In genomic region chr14:36373982-36374673, GRCh38 we compare ENCODE assay signal across 8 cellular contexts. TPM values are rescaled to one million over a fixed set of nuclear protein-coding genes. Genes with fewer than 3 reads are reported as not detected.
DNase-seq lines count a peak whose midpoint lies in the region; ATAC-seq and TF ChIP-seq lines count a peak whose summit lies in the region.

No MANE protein-coding gene starts in this region.

- intact Hi-C loops in activated CD4-positive, alpha-beta T cell treated with anti-CD3 and anti-CD28 coated beads for 36 hours (cut with DNase I, micrococcal nuclease) = loop anchor here (1.0 to 10.0 kb wide), 8 partner anchors 133 to 492 kb away; no protein-coding TSS in a partner anchor
- intact Hi-C loops in lower lobe of right lung (cut with DNase I) = no loop called here

- no peak overlapping the region for H3K27ac Mint-ChIP-seq in activated CD4-positive, alpha-beta T cell treated with anti-CD3 and anti-CD28 coated beads for 36 hours

- POLR2A ChIA-PET in activated CD4-positive, alpha-beta T cell treated with anti-CD3 and anti-CD28 coated beads for 36 hours (lab: Charles Lee) = interaction anchor here (0.7 to 0.8 kb wide), 2 partner anchors 59 to 303 kb away, joined by 3 to 5 read pairs; no protein-coding TSS in a partner anchor

- H3K27ac ChIP-seq in coronary artery = no peak overlapping the region
- H3K27ac ChIP-seq in lower lobe of right lung = no peak overlapping the region

- H3K4me3 ChIP-seq in coronary artery (no peak overlapping the region), lower lobe of right lung (no peak overlapping the region)

- H3K36me3 Mint-ChIP-seq in activated CD4-positive, alpha-beta T cell treated with anti-CD3 and anti-CD28 coated beads for 36 hours (ENCODE audit: low read depth) = no peaks in the 10 kb centered on the region

- no peak overlapping the region for H3K4me3 Mint-ChIP-seq in activated CD4-positive, alpha-beta T cell treated with anti-CD3 and anti-CD28 coated beads for 36 hours

- peak; percentile 89 for DNase-seq in CD1c-positive myeloid dendritic cell (ENCODE audit: extremely low spot score)
- DNase-seq in GM19240 (ENCODE audit: insufficient read length, low spot score) = peak; percentile 42
- peak; percentile 91 to 94 for DNase-seq in NCI-H446 (lab: John Stamatoyannopoulos, UW)
- peak; percentile 84 for DNase-seq in activated CD4-positive, alpha-beta T cell treated with anti-CD3 and anti-CD28 coated beads for 36 hours
- no peak for DNase-seq in coronary artery (ENCODE audit: low spot score)
- DNase-seq in lower lobe of right lung = peak; percentile 80
- peak; percentile 51 for DNase-seq in stimulated activated CD8-positive, alpha-beta memory T cell treated with anti-CD3 and anti-CD28 coated beads, Interleukin-15, amount 100 ng/mL, for 1 hour (ENCODE audit: low read depth)

- H3K9me3 ChIP-seq in lower lobe of right lung = no peaks in the 10 kb centered on the region

- H3K9me3 Mint-ChIP-seq in activated CD4-positive, alpha-beta T cell treated with anti-CD3 and anti-CD28 coated beads for 36 hours (ENCODE audit: low read depth) = no peaks in the 10 kb centered on the region

- peak; percentile 56 for TF ChIP-seq CTCF in coronary artery (IDR thresholded peaks at IDR 0.05)
- TF ChIP-seq CTCF in lower lobe of right lung (IDR thresholded peaks at IDR 0.05) = peak; percentile 85

- no peaks in the 10 kb centered on the region for H3K27me3 ChIP-seq in lower lobe of right lung (ENCODE audit: low read depth)

- CTCF ChIA-PET in activated CD4-positive, alpha-beta T cell treated with anti-CD3 and anti-CD28 coated beads for 36 hours (lab: Charles Lee) = interaction anchor here (0.6 to 4.3 kb wide), 38 partner anchors 8 to 744 kb away, joined by 3 to 48 read pairs (median 4); partner anchors contain the start of gene MBIP

- peaks cover 5% of the 10 kb centered on the region for H3K27me3 Mint-ChIP-seq in activated CD4-positive, alpha-beta T cell treated with anti-CD3 and anti-CD28 coated beads for 36 hours

- ATAC-seq in HG03354 (IDR thresholded peaks at IDR 0.05; ENCODE audit: poor library complexity, severe bottlenecking, unreplicated experiment) (peak; percentile 98), lower lobe of right lung (peak; percentile 96 to 97)
- peak; percentile 84 for ATAC-seq in activated CD4-positive, alpha-beta T cell treated with anti-CD3 and anti-CD28 coated beads for 36 hours

- no peaks in the 10 kb centered on the region for H3K4me1 Mint-ChIP-seq in activated CD4-positive, alpha-beta T cell treated with anti-CD3 and anti-CD28 coated beads for 36 hours

- no peaks in the 10 kb centered on the region for H3K36me3 ChIP-seq in lower lobe of right lung

- H3K4me1 ChIP-seq in lower lobe of right lung = no peaks in the 10 kb centered on the region

RNA-seq across cellular contexts. Expression of gene MBIP, which starts 53.7 kb away (rescaled TPM):
- 10 to 100 TPM; 32.8 to 33.0 TPM for total RNA-seq in activated CD4-positive, alpha-beta T cell treated with anti-CD3 and anti-CD28 coated beads for 36 hours
- 111 TPM for total RNA-seq in lower lobe of right lung
